Comparison of ENCODE assay signal across 27 cellular contexts in the genomic region with DNA sequence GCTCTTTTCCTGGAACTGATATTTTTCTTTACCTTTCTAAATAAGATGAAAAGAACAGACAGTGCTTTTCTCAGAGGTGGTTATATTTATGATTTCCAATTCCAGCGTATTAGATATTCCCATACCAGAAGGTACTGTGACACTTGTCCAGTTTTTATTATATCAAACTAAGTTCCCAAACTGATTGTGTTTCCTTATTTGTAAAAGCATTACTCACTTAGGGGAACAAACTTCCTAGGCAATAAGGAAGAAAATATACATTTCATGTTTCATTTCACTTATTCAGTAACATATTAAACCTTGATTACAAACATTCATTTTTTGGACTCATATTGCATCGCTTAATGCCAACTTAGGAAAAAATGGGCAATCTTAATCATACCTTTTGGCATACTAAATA.
"Had no signal": no experiment of that assay in that cellular context is flagged by ENCODE, and none has a peak within 500 bp of the region (broad histone marks: within the 10 kb centered on the region; RNA-seq: fewer than 3 reads in every experiment).

No MANE protein-coding gene starts in this region.

- H3K27ac ChIP-seq: colonic mucosa, coronary artery, dorsolateral prefrontal cortex, epithelial cell of prostate, esophagus muscularis mucosa, esophagus squamous epithelium, foreskin keratinocyte, gastrocnemius medialis, gastroesophageal sphincter, heart left ventricle, heart right ventricle had no signal

- H3K4me1 ChIP-seq: colonic mucosa, esophagus muscularis mucosa, esophagus squamous epithelium, foreskin keratinocyte, gastrocnemius medialis, gastroesophageal sphincter, heart left ventricle, heart right ventricle had no signal

- H3K4me3 ChIP-seq: colonic mucosa, coronary artery, dorsolateral prefrontal cortex, esophagus muscularis mucosa, esophagus squamous epithelium, gastrocnemius medialis, gastroesophageal sphincter, heart left ventricle, heart right ventricle had no signal

- FAIRE-seq: endometrium, endothelial cell of umbilical vein, frontal cortex had no signal

- H3K36me3 ChIP-seq: colonic mucosa, esophagus muscularis mucosa, esophagus squamous epithelium, gastrocnemius medialis, gastroesophageal sphincter, heart left ventricle, heart right ventricle had no signal

- DNase-seq: colonic mucosa; cortex of kidney; dermis blood vessel endothelial cell; dorsolateral prefrontal cortex; effector CD4-positive, alpha-beta T cell; effector CD8-positive, alpha-beta T cell; effector memory CD4-positive, alpha-beta T cell; effector memory CD8-positive, alpha-beta T cell; endodermal cell; erythroblast; esophagus squamous epithelium; foreskin fibroblast; foreskin keratinocyte; foreskin melanocyte; gastrocnemius medialis; glutamatergic neuron; head of caudate nucleus; heart left ventricle; heart right ventricle had no signal

- H3K9me3 ChIP-seq: colonic mucosa, esophagus muscularis mucosa, esophagus squamous epithelium, gastrocnemius medialis, gastroesophageal sphincter, heart left ventricle had no signal

- H3K27me3 ChIP-seq: colonic mucosa, dorsolateral prefrontal cortex, esophagus muscularis mucosa, esophagus squamous epithelium, foreskin keratinocyte, gastrocnemius medialis, gastroesophageal sphincter, heart left ventricle, heart right ventricle had no signal

- ATAC-seq: effector memory CD8-positive, alpha-beta T cell; esophagus mucosa; foreskin keratinocyte; gastrocnemius medialis; gastroesophageal sphincter; heart left ventricle; heart right ventricle had no signal
